Comparison of ENCODE assay signal across 2 cellular contexts in genomic region chr11:47943721-47944554, GRCh38.
A peak's percentile ranks its signal among the peaks of the same experiment; 100 is the strongest.
TF ChIP-seq lines count a peak whose summit lies in the region.

No MANE protein-coding gene starts in this region.

TF ChIP-seq in A549, 52 proteins besides CTCF, POLR2A, EP300 and RAD21 (continued from another document):
- TF ChIP-seq MAX (IDR thresholded peaks at IDR 0.05) (peak; percentile 62), ZNF302 (CRISPR knock-in tag; IDR thresholded peaks at IDR 0.05) (0 out of 2 replicates have a peak, but pooled peaks have one; percentile 28), EHF (CRISPR knock-in tag; IDR thresholded peaks at IDR 0.05) (no peak)
- TF ChIP-seq, protein P1, sequence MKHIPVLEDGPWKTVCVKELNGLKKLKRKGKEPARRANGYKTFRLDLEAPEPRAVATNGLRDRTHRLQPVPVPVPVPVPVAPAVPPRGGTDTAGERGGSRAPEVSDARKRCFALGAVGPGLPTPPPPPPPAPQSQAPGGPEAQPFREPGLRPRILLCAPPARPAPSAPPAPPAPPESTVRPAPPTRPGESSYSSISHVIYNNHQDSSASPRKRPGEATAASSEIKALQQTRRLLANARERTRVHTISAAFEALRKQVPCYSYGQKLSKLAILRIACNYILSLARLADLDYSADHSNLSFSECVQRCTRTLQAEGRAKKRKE (CRISPR knock-in tag; IDR thresholded peaks at IDR 0.05; ENCODE audit: low read depth) = 0 out of 2 replicates have a peak, but pooled peaks have one; percentile 62
TF ChIP-seq in A549: peak in this region for 4.

TF ChIP-seq in K562, 482 proteins besides CTCF, POLR2A, EP300 and RAD21 (continues in another document):
- TF ChIP-seq E2F8 (IDR thresholded peaks at IDR 0.05; ENCODE audit: low read depth, partially characterized antibody) = peak; percentile 15
- TF ChIP-seq HMBOX1 (IDR thresholded peaks at IDR 0.05) = no peak
- TF ChIP-seq, protein P2, sequence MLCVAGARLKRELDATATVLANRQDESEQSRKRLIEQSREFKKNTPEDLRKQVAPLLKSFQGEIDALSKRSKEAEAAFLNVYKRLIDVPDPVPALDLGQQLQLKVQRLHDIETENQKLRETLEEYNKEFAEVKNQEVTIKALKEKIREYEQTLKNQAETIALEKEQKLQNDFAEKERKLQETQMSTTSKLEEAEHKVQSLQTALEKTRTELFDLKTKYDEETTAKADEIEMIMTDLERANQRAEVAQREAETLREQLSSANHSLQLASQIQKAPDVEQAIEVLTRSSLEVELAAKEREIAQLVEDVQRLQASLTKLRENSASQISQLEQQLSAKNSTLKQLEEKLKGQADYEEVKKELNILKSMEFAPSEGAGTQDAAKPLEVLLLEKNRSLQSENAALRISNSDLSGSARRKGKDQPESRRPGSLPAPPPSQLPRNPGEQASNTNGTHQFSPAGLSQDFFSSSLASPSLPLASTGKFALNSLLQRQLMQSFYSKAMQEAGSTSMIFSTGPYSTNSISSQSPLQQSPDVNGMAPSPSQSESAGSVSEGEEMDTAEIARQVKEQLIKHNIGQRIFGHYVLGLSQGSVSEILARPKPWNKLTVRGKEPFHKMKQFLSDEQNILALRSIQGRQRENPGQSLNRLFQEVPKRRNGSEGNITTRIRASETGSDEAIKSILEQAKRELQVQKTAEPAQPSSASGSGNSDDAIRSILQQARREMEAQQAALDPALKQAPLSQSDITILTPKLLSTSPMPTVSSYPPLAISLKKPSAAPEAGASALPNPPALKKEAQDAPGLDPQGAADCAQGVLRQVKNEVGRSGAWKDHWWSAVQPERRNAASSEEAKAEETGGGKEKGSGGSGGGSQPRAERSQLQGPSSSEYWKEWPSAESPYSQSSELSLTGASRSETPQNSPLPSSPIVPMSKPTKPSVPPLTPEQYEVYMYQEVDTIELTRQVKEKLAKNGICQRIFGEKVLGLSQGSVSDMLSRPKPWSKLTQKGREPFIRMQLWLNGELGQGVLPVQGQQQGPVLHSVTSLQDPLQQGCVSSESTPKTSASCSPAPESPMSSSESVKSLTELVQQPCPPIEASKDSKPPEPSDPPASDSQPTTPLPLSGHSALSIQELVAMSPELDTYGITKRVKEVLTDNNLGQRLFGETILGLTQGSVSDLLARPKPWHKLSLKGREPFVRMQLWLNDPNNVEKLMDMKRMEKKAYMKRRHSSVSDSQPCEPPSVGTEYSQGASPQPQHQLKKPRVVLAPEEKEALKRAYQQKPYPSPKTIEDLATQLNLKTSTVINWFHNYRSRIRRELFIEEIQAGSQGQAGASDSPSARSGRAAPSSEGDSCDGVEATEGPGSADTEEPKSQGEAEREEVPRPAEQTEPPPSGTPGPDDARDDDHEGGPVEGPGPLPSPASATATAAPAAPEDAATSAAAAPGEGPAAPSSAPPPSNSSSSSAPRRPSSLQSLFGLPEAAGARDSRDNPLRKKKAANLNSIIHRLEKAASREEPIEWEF (CRISPR knock-in tag; IDR thresholded peaks at IDR 0.05) = no peak
- no peak for TF ChIP-seq ETV6 (IDR thresholded peaks at IDR 0.05; ENCODE audit: borderline replicate concordance in 1 of 2, low read depth in 2 of 2, low read length in 1 of 2)
- no peak for TF ChIP-seq ETV6 (CRISPR knock-in tag; IDR thresholded peaks at IDR 0.05; ENCODE audit: borderline replicate concordance)
- no peak for TF ChIP-seq SIN3B (IDR thresholded peaks at IDR 0.05; ENCODE audit: low read depth)
- TF ChIP-seq HDAC3 (IDR thresholded peaks at IDR 0.05; ENCODE audit: borderline replicate concordance, partially characterized antibody) = peak; percentile 33
- TF ChIP-seq, protein P3, sequence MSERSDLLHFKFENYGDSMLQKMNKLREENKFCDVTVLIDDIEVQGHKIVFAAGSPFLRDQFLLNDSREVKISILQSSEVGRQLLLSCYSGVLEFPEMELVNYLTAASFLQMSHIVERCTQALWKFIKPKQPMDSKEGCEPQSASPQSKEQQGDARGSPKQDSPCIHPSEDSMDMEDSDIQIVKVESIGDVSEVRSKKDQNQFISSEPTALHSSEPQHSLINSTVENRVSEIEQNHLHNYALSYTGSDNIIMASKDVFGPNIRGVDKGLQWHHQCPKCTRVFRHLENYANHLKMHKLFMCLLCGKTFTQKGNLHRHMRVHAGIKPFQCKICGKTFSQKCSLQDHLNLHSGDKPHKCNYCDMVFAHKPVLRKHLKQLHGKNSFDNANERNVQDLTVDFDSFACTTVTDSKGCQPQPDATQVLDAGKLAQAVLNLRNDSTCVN (CRISPR knock-in tag; IDR thresholded peaks at IDR 0.05) = no peak
- TF ChIP-seq SP2 (IDR thresholded peaks at IDR 0.05; ENCODE audit: extremely low read depth, low read depth, low read length, poor library complexity, severe bottlenecking) = no peak
- TF ChIP-seq MTF1 (CRISPR knock-in tag; IDR thresholded peaks at IDR 0.05; ENCODE audit: borderline replicate concordance) = no peak
- TF ChIP-seq EP400 (IDR thresholded peaks at IDR 0.05) = peak; percentile 80
- peak in 1 of 2 experiments; percentile 29; a peak in 1 of 4 replicates for TF ChIP-seq ZNF639 (CRISPR knock-in tag; conservative IDR thresholded peaks at IDR 0.05 in 1 of 2, IDR thresholded peaks at IDR 0.05 in 1 of 2)
- no peak for TF ChIP-seq ZNF583 (CRISPR knock-in tag; IDR thresholded peaks at IDR 0.05)
- peak; percentile 72 for TF ChIP-seq CXXC5 (CRISPR knock-in tag; IDR thresholded peaks at IDR 0.05)
- no peak for TF ChIP-seq HES1 (IDR thresholded peaks at IDR 0.05; ENCODE audit: low read depth)
- peak; percentile 32 for TF ChIP-seq PHF20 (IDR thresholded peaks at IDR 0.05; ENCODE audit: partially characterized antibody)
- TF ChIP-seq, protein P4, sequence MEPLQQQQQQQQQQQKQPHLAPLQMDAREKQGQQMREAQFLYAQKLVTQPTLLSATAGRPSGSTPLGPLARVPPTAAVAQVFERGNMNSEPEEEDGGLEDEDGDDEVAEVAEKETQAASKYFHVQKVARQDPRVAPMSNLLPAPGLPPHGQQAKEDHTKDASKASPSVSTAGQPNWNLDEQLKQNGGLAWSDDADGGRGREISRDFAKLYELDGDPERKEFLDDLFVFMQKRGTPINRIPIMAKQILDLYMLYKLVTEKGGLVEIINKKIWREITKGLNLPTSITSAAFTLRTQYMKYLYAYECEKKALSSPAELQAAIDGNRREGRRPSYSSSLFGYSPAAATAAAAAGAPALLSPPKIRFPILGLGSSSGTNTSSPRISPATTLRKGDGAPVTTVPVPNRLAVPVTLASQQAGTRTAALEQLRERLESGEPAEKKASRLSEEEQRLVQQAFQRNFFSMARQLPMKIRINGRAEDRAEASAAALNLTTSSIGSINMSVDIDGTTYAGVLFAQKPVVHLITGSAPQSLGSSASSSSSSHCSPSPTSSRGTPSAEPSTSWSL (CRISPR knock-in tag; IDR thresholded peaks at IDR 0.05; ENCODE audit: borderline replicate concordance) = no peak
- 0 out of 2 replicates have a peak, but pooled peaks have one; percentile 16 for TF ChIP-seq ZNF668 (CRISPR knock-in tag; IDR thresholded peaks at IDR 0.05)
- TF ChIP-seq, protein P5, sequence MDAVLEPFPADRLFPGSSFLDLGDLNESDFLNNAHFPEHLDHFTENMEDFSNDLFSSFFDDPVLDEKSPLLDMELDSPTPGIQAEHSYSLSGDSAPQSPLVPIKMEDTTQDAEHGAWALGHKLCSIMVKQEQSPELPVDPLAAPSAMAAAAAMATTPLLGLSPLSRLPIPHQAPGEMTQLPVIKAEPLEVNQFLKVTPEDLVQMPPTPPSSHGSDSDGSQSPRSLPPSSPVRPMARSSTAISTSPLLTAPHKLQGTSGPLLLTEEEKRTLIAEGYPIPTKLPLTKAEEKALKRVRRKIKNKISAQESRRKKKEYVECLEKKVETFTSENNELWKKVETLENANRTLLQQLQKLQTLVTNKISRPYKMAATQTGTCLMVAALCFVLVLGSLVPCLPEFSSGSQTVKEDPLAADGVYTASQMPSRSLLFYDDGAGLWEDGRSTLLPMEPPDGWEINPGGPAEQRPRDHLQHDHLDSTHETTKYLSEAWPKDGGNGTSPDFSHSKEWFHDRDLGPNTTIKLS (IDR thresholded peaks at IDR 0.05; ENCODE audit: borderline replicate concordance, low read depth) = peak; percentile 71
- no peak for TF ChIP-seq NFXL1 (CRISPR knock-in tag; IDR thresholded peaks at IDR 0.05)
- peak; percentile 61 to 78 for TF ChIP-seq MNT (conservative IDR thresholded peaks at IDR 0.05)
- no peak for TF ChIP-seq RERE (CRISPR knock-in tag; IDR thresholded peaks at IDR 0.05; ENCODE audit: borderline replicate concordance)
- no peak for TF ChIP-seq ETS2 (tag; IDR thresholded peaks at IDR 0.05; ENCODE audit: borderline replicate concordance, poor library complexity, severe bottlenecking)
